In genomic region chr15:69576035-69576526, GRCh38 we compare ENCODE assay signal across 8 cellular contexts.
DNase-seq lines count a peak whose midpoint lies in the region; ATAC-seq and TF ChIP-seq lines count a peak whose summit lies in the region.

No MANE protein-coding gene starts in this region.

- H2AFZ ChIP-seq in GM23338 (no peak overlapping the region), OCI-LY7 (ENCODE audit: low read length) (no peak overlapping the region), fibroblast of lung (ENCODE audit: low read length) (no peak overlapping the region)

- H3K4me3 ChIP-seq in AG10803 (ENCODE audit: low read length) = no peak overlapping the region
- no peak overlapping the region for H3K4me3 ChIP-seq in GM23338
- no peak overlapping the region for H3K4me3 ChIP-seq in OCI-LY7 (ENCODE audit: low read depth, low read length, poor library complexity, severe bottlenecking)
- H3K4me3 ChIP-seq in fibroblast of lung (replicated peaks in 1 of 4; ENCODE audit: control extremely low read depth in 1 of 4, insufficient read depth in 1 of 4, low read depth in 3 of 4, low read length in 4 of 4) = no peak overlapping the region
- H3K4me3 ChIP-seq in tibial artery = no peak overlapping the region

- POLR2A ChIA-PET in OCI-LY7 (lab: Charles Lee) = no interaction called here

- no peaks in the 10 kb centered on the region for H3K9me3 ChIP-seq in OCI-LY7 (ENCODE audit: low read length)
- no peaks in the 10 kb centered on the region for H3K9me3 ChIP-seq in fibroblast of lung (ENCODE audit: control insufficient read depth, insufficient read depth, low read depth, low read length)
- H3K9me3 ChIP-seq in tibial artery = no peaks in the 10 kb centered on the region

- DNase-seq in AG10803 (ENCODE audit: low read depth) = peak; percentile 16
- peak; percentile 46 for DNase-seq in GM23338 (ENCODE audit: low spot score)
- peak; percentile 43 for DNase-seq in OCI-LY7 (ENCODE audit: low spot score)
- DNase-seq in activated T-cell treated with anti-CD3 and anti-CD28 coated beads, Interleukin-2, amount 50 U/mL, for 1 hour = peak; percentile 76
- peak in 1 of 2 donors; percentile 10 for DNase-seq in fibroblast of lung (ENCODE audit: low read depth in 2 of 2)
- DNase-seq in occipital lobe (lab: John Stamatoyannopoulos, UW) = peak; percentile 30
- DNase-seq in tibial artery = peak; percentile 45 to 78

- peaks cover 8% of the 10 kb centered on the region for H3K27me3 Mint-ChIP-seq in GM23338 (ENCODE audit: insufficient read depth, low read depth, poor library complexity)

- BruUV-seq in OCI-LY7 (replicated peaks; lab: Mats Ljungman, UMichigan) = no TSS peak

- TF ChIP-seq CTCF in AG10803 (conservative IDR thresholded peaks at IDR 0.05; ENCODE audit: low read length) = peak; percentile 72
- peak; percentile 65 to 83 for TF ChIP-seq CTCF in GM23338 (conservative IDR thresholded peaks at IDR 0.05; ENCODE audit: low read depth in 2 of 2)
- peak; percentile 81 for TF ChIP-seq CTCF in OCI-LY7 (conservative IDR thresholded peaks at IDR 0.05; ENCODE audit: low read length)
- peak; percentile 41 to 58 for TF ChIP-seq CTCF in fibroblast of lung (conservative IDR thresholded peaks at IDR 0.05 in 1 of 2, IDR thresholded peaks at IDR 0.05 in 1 of 2; ENCODE audit: low read depth in 1 of 2, low read length in 2 of 2)
- TF ChIP-seq CTCF in tibial artery (IDR thresholded peaks at IDR 0.05) = peak; percentile 82 to 87

- intact Hi-C loops in OCI-LY7 (cut with micrococcal nuclease; ENCODE audit: unreplicated experiment) (loop anchor here (10.0 kb wide), 2 partner anchors 149 to 889 kb away; no protein-coding TSS in a partner anchor), tibial artery (cut with DNase I; ENCODE audit: low total_unique reads) (loop anchor here (10.0 kb wide), 1 partner anchor 519 kb away; the partner anchor contains the start of gene TLE3)

- H3K9ac ChIP-seq in fibroblast of lung (ENCODE audit: insufficient read depth, low read length) = no peak overlapping the region

- no peaks in the 10 kb centered on the region for H3K79me2 ChIP-seq in GM23338 (replicated peaks; ENCODE audit: insufficient read depth)
- no peaks in the 10 kb centered on the region for H3K79me2 ChIP-seq in OCI-LY7 (ENCODE audit: insufficient read depth, low read depth, low read length)
- no peaks in the 10 kb centered on the region for H3K79me2 ChIP-seq in fibroblast of lung (ENCODE audit: control insufficient read depth, insufficient read depth, low read length)

- no peaks in the 10 kb centered on the region for H3K36me3 Mint-ChIP-seq in GM23338 (ENCODE audit: low read depth)

- H3K4me2 ChIP-seq in GM23338 = no peak overlapping the region
- H3K4me2 ChIP-seq in OCI-LY7 (ENCODE audit: low read length) = no peak overlapping the region
- H3K4me2 ChIP-seq in fibroblast of lung (ENCODE audit: extremely low read depth, insufficient read depth, low read length) = no peak overlapping the region

- H3K27ac Mint-ChIP-seq in GM23338 = no peak overlapping the region

- H4K20me1 ChIP-seq in GM23338 (replicated peaks; ENCODE audit: insufficient read depth) = no peaks in the 10 kb centered on the region
- no peaks in the 10 kb centered on the region for H4K20me1 ChIP-seq in OCI-LY7 (ENCODE audit: insufficient read depth, low read length)
- H4K20me1 ChIP-seq in fibroblast of lung (ENCODE audit: control insufficient read depth, extremely low read depth, insufficient read depth, low read length) = no peaks in the 10 kb centered on the region

- CTCF ChIA-PET in OCI-LY7 (lab: Charles Lee; ENCODE audit: unreplicated experiment) = no interaction called here

- no peak overlapping the region for H3K27ac ChIP-seq in GM23338 (ENCODE audit: low read depth)
- no peak overlapping the region for H3K27ac ChIP-seq in OCI-LY7 (ENCODE audit: low read depth, low read length, poor library complexity, severe bottlenecking)
- H3K27ac ChIP-seq in fibroblast of lung (ENCODE audit: insufficient read depth, low read length) = no peak overlapping the region
- no peak overlapping the region for H3K27ac ChIP-seq in tibial artery

- H3K9me3 Mint-ChIP-seq in GM23338 = peaks cover 2% of the 10 kb centered on the region; the same call in 1 of the 3 replicates

- no peak overlapping the region for H3K4me3 Mint-ChIP-seq in GM23338

- no peaks in the 10 kb centered on the region for H3K27me3 ChIP-seq in GM23338 (ENCODE audit: insufficient read depth)
- peaks cover 3% of the 10 kb centered on the region for H3K27me3 ChIP-seq in fibroblast of lung (ENCODE audit: control insufficient read depth, insufficient read depth, low read length)
- H3K27me3 ChIP-seq in tibial artery = no peaks in the 10 kb centered on the region

- ATAC-seq in GM23338 (peak; percentile 81), HG03521 (IDR thresholded peaks at IDR 0.05; ENCODE audit: unreplicated experiment) (no peak)

- no peaks in the 10 kb centered on the region for H3K36me3 ChIP-seq in GM23338 (ENCODE audit: insufficient read depth)
- no peaks in the 10 kb centered on the region for H3K36me3 ChIP-seq in OCI-LY7 (ENCODE audit: insufficient read depth, low read length)
- H3K36me3 ChIP-seq in fibroblast of lung (ENCODE audit: control insufficient read depth, insufficient read depth, low read length) = no peaks in the 10 kb centered on the region
- H3K36me3 ChIP-seq in tibial artery = no peaks in the 10 kb centered on the region

- H3K4me1 Mint-ChIP-seq in GM23338 = peaks cover 14% of the 10 kb centered on the region

- H3K4me1 ChIP-seq in GM23338 (ENCODE audit: insufficient read depth) (no peaks in the 10 kb centered on the region), OCI-LY7 (ENCODE audit: insufficient read depth, low read length, poor library complexity, severe bottlenecking) (no peaks in the 10 kb centered on the region), fibroblast of lung (ENCODE audit: control insufficient read depth, extremely low read depth, insufficient read depth, low read length) (no peaks in the 10 kb centered on the region), tibial artery (peaks cover 0 to 22% (median 11%) of the 10 kb centered on the region in 4 donors)

- no peaks in the 10 kb centered on the region for H3F3A ChIP-seq in GM23338 (replicated peaks; ENCODE audit: low read depth)

- H3K9me2 ChIP-seq in GM23338 (ENCODE audit: insufficient read depth) (no peaks in the 10 kb centered on the region), OCI-LY7 (ENCODE audit: insufficient read depth, low read length) (no peaks in the 10 kb centered on the region)

TF ChIP-seq in GM23338, 12 proteins besides CTCF, POLR2A, EP300 and RAD21 (continues in another document):
- no peak for TF ChIP-seq STAT1 (IDR thresholded peaks at IDR 0.05; ENCODE audit: unreplicated experiment)
- no peak for TF ChIP-seq EZH2 (IDR thresholded peaks at IDR 0.05; ENCODE audit: low read depth, unreplicated experiment)
- TF ChIP-seq CREB1 (CRISPR knock-in tag; IDR thresholded peaks at IDR 0.05; ENCODE audit: low read depth) = no peak
- TF ChIP-seq ZNF114 (CRISPR knock-in tag; IDR thresholded peaks at IDR 0.05) = no peak
- no peak for TF ChIP-seq REST (IDR thresholded peaks at IDR 0.05; ENCODE audit: unreplicated experiment)
- no peak for TF ChIP-seq ETS1 (IDR thresholded peaks at IDR 0.05)
- TF ChIP-seq POLR2AphosphoS5 (IDR thresholded peaks at IDR 0.05; ENCODE audit: low read depth) = no peak
